8 cellular contexts compared by ENCODE assay signal in genomic region chr9:129382281-129383004, GRCh38.
DNase-seq lines count a peak whose midpoint lies in the region; ATAC-seq and TF ChIP-seq lines count a peak whose summit lies in the region.

No MANE protein-coding gene starts in this region.

- H3K27me3 ChIP-seq in neural cell (ENCODE audit: insufficient read depth, low read depth, low read length) = no peaks in the 10 kb centered on the region

- no peak for TF ChIP-seq RAD21 in neural cell (conservative IDR thresholded peaks at IDR 0.05)

- no peaks in the 10 kb centered on the region for H3K27me3 Mint-ChIP-seq in effector memory CD8-positive, alpha-beta T cell

- H3K9ac ChIP-seq in neural cell (ENCODE audit: low read length) = peak overlapping the region; percentile 54

- H3K4me1 Mint-ChIP-seq in effector memory CD8-positive, alpha-beta T cell (ENCODE audit: low read depth in 2 of 2) = peaks cover 4 to 9% of the 10 kb centered on the region in 2 donors

- H3K9me3 Mint-ChIP-seq in effector memory CD8-positive, alpha-beta T cell = no peaks in the 10 kb centered on the region

- H3K4me3 ChIP-seq in neural cell (ENCODE audit: low read length) = no peak overlapping the region

- H3K9me2 ChIP-seq in neural cell (ENCODE audit: insufficient read depth, low read length) = no peaks in the 10 kb centered on the region

- H3K27ac Mint-ChIP-seq in effector memory CD8-positive, alpha-beta T cell = peak overlapping the region in 1 of 2 donors; percentile 95

- no peaks in the 10 kb centered on the region for H3K36me3 ChIP-seq in neural cell (ENCODE audit: insufficient read depth, low read length)

- no peaks in the 10 kb centered on the region for H4K20me1 ChIP-seq in neural cell (ENCODE audit: insufficient read depth)

- DNase-seq in NCI-H2029 treated with DMSO at 0.1 percent for 48 hours (lab: John Stamatoyannopoulos, UW) (peak; percentile 53), NCI-H187 (lab: John Stamatoyannopoulos, UW) (no peak), putamen (ENCODE audit: low spot score) (no peak), NCI-H1436 (lab: John Stamatoyannopoulos, UW) (no peak), anterior cingulate cortex (lab: John Stamatoyannopoulos, UW) (no peak)
- DNase-seq in effector memory CD8-positive, alpha-beta T cell = no peak

- peaks cover 8% of the 10 kb centered on the region for H3K36me3 Mint-ChIP-seq in effector memory CD8-positive, alpha-beta T cell (ENCODE audit: insufficient read depth)

- no peaks in the 10 kb centered on the region for H3F3A ChIP-seq in neural cell (ENCODE audit: insufficient read depth, low read length, poor library complexity, severe bottlenecking)

- no peaks in the 10 kb centered on the region for H3K9me3 ChIP-seq in neural cell (ENCODE audit: low read length)

- no peaks in the 10 kb centered on the region for H3K79me2 ChIP-seq in neural cell (replicated peaks; ENCODE audit: insufficient read depth, low read length)

- no peak for TF ChIP-seq CTCF in C4-2B (conservative IDR thresholded peaks at IDR 0.05)
- no peak for TF ChIP-seq CTCF in neural cell (IDR thresholded peaks at IDR 0.05; ENCODE audit: poor library complexity, severe bottlenecking)

- H3K27ac ChIP-seq in C4-2B (peak overlapping the region; percentile 98), neural cell (ENCODE audit: low read length) (no peak overlapping the region)

- no peak for ATAC-seq in effector memory CD8-positive, alpha-beta T cell (replicated peaks)

- no peak overlapping the region for H2AFZ ChIP-seq in neural cell (ENCODE audit: low read depth, low read length)

- TF ChIP-seq EP300 in neural cell (conservative IDR thresholded peaks at IDR 0.05; ENCODE audit: poor library complexity, severe bottlenecking) = no peak

- no peak overlapping the region for H3K4me2 ChIP-seq in neural cell (ENCODE audit: low read length)

- peak overlapping the region; percentile 78 to 79 for H3K4me3 Mint-ChIP-seq in effector memory CD8-positive, alpha-beta T cell

TF ChIP-seq in neural cell, 6 proteins besides CTCF, POLR2A, EP300 and RAD21:
- TF ChIP-seq EZH2 (IDR thresholded peaks at IDR 0.05; ENCODE audit: borderline replicate concordance, insufficient read depth, low read length, poor library complexity, severe bottlenecking) (no peak), REST (IDR thresholded peaks at IDR 0.05; ENCODE audit: borderline replicate concordance) (no peak), MXI1 (conservative IDR thresholded peaks at IDR 0.05; ENCODE audit: poor library complexity, severe bottlenecking) (no peak), TAF1 (IDR thresholded peaks at IDR 0.05; ENCODE audit: low read depth) (no peak), SMC3 (conservative IDR thresholded peaks at IDR 0.05; ENCODE audit: poor library complexity) (no peak), POLR2AphosphoS5 (IDR thresholded peaks at IDR 0.05) (no peak)
